1 cellular context compared by ENCODE assay signal in the genomic region with DNA sequence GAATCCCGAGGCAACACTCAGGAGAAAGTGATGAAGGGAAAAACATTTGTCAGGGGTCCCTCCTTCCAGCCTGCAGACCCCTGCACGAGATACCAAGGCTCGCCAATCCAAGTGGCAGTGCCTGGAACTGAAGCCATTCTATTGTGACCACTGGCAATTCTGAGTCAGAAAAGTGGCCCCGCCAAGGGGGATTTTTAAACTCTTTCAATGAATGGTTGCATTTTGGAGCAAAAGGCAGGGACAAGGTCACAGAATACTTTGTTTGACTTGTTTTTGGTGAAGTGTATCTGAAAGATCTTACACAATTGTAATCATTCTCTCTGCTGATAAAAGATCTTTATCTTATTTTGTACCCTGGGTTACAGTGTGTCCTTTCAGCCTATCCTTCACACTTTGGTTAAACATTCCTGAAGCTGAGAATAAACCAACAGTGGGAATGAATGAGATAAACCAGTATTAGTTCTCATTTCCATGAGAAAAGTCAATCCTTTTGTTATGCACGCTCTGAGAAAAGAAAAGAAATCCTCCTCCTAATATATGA.
TF ChIP-seq lines count a peak whose summit lies in the region.

No MANE protein-coding gene starts in this region.

TF ChIP-seq in HepG2, 621 proteins besides CTCF, POLR2A, EP300 and RAD21 (continued from another document and continues in another):
- TF ChIP-seq, protein P1, sequence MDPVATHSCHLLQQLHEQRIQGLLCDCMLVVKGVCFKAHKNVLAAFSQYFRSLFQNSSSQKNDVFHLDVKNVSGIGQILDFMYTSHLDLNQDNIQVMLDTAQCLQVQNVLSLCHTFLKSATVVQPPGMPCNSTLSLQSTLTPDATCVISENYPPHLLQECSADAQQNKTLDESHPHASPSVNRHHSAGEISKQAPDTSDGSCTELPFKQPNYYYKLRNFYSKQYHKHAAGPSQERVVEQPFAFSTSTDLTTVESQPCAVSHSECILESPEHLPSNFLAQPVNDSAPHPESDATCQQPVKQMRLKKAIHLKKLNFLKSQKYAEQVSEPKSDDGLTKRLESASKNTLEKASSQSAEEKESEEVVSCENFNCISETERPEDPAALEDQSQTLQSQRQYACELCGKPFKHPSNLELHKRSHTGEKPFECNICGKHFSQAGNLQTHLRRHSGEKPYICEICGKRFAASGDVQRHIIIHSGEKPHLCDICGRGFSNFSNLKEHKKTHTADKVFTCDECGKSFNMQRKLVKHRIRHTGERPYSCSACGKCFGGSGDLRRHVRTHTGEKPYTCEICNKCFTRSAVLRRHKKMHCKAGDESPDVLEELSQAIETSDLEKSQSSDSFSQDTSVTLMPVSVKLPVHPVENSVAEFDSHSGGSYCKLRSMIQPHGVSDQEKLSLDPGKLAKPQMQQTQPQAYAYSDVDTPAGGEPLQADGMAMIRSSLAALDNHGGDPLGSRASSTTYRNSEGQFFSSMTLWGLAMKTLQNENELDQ (CRISPR knock-in tag; IDR thresholded peaks at IDR 0.05; ENCODE audit: borderline replicate concordance) = no peak
- TF ChIP-seq AGO2 (optimal IDR thresholded peaks at IDR 0.05; ENCODE audit: low read depth, low read length) (no peak), ZSCAN20 (CRISPR knock-in tag; IDR thresholded peaks at IDR 0.05; ENCODE audit: borderline replicate concordance) (no peak), ESRRA (CRISPR knock-in tag; IDR thresholded peaks at IDR 0.05; ENCODE audit: low read depth) (no peak), NCOA2 (CRISPR knock-in tag; IDR thresholded peaks at IDR 0.05) (peak; percentile 71; the same call in 1 of the 2 replicates), MIER3 (CRISPR knock-in tag; IDR thresholded peaks at IDR 0.05; ENCODE audit: borderline replicate concordance) (no peak), LCORL (IDR thresholded peaks at IDR 0.05) (no peak), LCORL (CRISPR knock-in tag; IDR thresholded peaks at IDR 0.05) (0 out of 2 replicates have a peak, but pooled peaks have one; percentile 20), ZNF10 (CRISPR knock-in tag; IDR thresholded peaks at IDR 0.05; ENCODE audit: borderline replicate concordance, low read depth) (no peak), POGZ (CRISPR knock-in tag; IDR thresholded peaks at IDR 0.05) (peak; percentile 47), PHB2 (IDR thresholded peaks at IDR 0.05; ENCODE audit: partially characterized antibody) (no peak), RERE (CRISPR knock-in tag; IDR thresholded peaks at IDR 0.05; ENCODE audit: low read depth) (peak; percentile 75), THYN1 (CRISPR knock-in tag; IDR thresholded peaks at IDR 0.05; ENCODE audit: borderline replicate concordance, low read depth) (no peak), ZFY (CRISPR knock-in tag; IDR thresholded peaks at IDR 0.05) (no peak), KMT2A (CRISPR knock-in tag; IDR thresholded peaks at IDR 0.05) (0 out of 2 replicates have a peak, but pooled peaks have one; percentile 29), GATAD2A (CRISPR knock-in tag; IDR thresholded peaks at IDR 0.05) (peak; percentile 77), ARID2 (CRISPR knock-in tag; IDR thresholded peaks at IDR 0.05; ENCODE audit: borderline replicate concordance) (no peak), HDAC2 (CRISPR knock-in tag; IDR thresholded peaks at IDR 0.05) (peak; percentile 41), KDM2A (CRISPR knock-in tag; IDR thresholded peaks at IDR 0.05; ENCODE audit: borderline replicate concordance, low read depth) (no peak), SP5 (CRISPR knock-in tag; IDR thresholded peaks at IDR 0.05; ENCODE audit: borderline replicate concordance, low read depth) (no peak), ETV6 (CRISPR knock-in tag; conservative IDR thresholded peaks at IDR 0.05) (no peak), ZNF713 (CRISPR knock-in tag; IDR thresholded peaks at IDR 0.05) (no peak), MED1 (CRISPR knock-in tag; IDR thresholded peaks at IDR 0.05) (peak; percentile 39), PHF21A (CRISPR knock-in tag; IDR thresholded peaks at IDR 0.05) (no peak), HCFC1 (IDR thresholded peaks at IDR 0.05; ENCODE audit: low read depth, low read length) (no peak), PLRG1 (conservative IDR thresholded peaks at IDR 0.05) (no peak), ZNF770 (CRISPR knock-in tag; IDR thresholded peaks at IDR 0.05) (no peak), RCOR2 (CRISPR knock-in tag; IDR thresholded peaks at IDR 0.05) (peak; percentile 65; the same call in 1 of the 2 replicates), FOXA3 (CRISPR knock-in tag; IDR thresholded peaks at IDR 0.05) (peak; percentile 46; the same call in 1 of the 2 replicates), PRPF4 (IDR thresholded peaks at IDR 0.05; ENCODE audit: low read depth, low read length, poor library complexity, severe bottlenecking) (no peak), KAT2B (IDR thresholded peaks at IDR 0.05; ENCODE audit: borderline replicate concordance, low read depth, low read length) (no peak), SAFB2 (CRISPR knock-in tag; IDR thresholded peaks at IDR 0.05; ENCODE audit: borderline replicate concordance, low read depth) (no peak), RBAK (CRISPR knock-in tag; IDR thresholded peaks at IDR 0.05) (no peak), GABPA (IDR thresholded peaks at IDR 0.05; ENCODE audit: low read depth, low read length) (no peak), GABPA (CRISPR knock-in tag; IDR thresholded peaks at IDR 0.05; ENCODE audit: low read depth) (no peak), PHF5A (CRISPR knock-in tag; IDR thresholded peaks at IDR 0.05; ENCODE audit: low read depth, unreplicated experiment) (no peak), NR2F1 (CRISPR knock-in tag; IDR thresholded peaks at IDR 0.05) (no peak), PPARG (CRISPR knock-in tag; conservative IDR thresholded peaks at IDR 0.05) (peak; percentile 76), ZNF619 (CRISPR knock-in tag; IDR thresholded peaks at IDR 0.05) (no peak), ZNF773 (CRISPR knock-in tag; IDR thresholded peaks at IDR 0.05; ENCODE audit: borderline replicate concordance) (no peak)
- TF ChIP-seq, protein P2, sequence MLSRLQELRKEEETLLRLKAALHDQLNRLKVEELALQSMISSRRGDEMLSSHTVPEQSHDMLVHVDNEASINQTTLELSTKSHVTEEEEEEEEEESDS (CRISPR knock-in tag; IDR thresholded peaks at IDR 0.05; ENCODE audit: borderline replicate concordance) = no peak
- TF ChIP-seq, protein P3, sequence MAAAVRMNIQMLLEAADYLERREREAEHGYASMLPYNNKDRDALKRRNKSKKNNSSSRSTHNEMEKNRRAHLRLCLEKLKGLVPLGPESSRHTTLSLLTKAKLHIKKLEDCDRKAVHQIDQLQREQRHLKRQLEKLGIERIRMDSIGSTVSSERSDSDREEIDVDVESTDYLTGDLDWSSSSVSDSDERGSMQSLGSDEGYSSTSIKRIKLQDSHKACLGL (CRISPR knock-in tag; IDR thresholded peaks at IDR 0.05) = no peak
- TF ChIP-seq, protein P4, sequence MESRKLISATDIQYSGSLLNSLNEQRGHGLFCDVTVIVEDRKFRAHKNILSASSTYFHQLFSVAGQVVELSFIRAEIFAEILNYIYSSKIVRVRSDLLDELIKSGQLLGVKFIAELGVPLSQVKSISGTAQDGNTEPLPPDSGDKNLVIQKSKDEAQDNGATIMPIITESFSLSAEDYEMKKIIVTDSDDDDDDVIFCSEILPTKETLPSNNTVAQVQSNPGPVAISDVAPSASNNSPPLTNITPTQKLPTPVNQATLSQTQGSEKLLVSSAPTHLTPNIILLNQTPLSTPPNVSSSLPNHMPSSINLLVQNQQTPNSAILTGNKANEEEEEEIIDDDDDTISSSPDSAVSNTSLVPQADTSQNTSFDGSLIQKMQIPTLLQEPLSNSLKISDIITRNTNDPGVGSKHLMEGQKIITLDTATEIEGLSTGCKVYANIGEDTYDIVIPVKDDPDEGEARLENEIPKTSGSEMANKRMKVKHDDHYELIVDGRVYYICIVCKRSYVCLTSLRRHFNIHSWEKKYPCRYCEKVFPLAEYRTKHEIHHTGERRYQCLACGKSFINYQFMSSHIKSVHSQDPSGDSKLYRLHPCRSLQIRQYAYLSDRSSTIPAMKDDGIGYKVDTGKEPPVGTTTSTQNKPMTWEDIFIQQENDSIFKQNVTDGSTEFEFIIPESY (CRISPR knock-in tag; IDR thresholded peaks at IDR 0.05) = 0 out of 2 replicates have a peak, but pooled peaks have one; percentile 29
- TF ChIP-seq, protein P5, sequence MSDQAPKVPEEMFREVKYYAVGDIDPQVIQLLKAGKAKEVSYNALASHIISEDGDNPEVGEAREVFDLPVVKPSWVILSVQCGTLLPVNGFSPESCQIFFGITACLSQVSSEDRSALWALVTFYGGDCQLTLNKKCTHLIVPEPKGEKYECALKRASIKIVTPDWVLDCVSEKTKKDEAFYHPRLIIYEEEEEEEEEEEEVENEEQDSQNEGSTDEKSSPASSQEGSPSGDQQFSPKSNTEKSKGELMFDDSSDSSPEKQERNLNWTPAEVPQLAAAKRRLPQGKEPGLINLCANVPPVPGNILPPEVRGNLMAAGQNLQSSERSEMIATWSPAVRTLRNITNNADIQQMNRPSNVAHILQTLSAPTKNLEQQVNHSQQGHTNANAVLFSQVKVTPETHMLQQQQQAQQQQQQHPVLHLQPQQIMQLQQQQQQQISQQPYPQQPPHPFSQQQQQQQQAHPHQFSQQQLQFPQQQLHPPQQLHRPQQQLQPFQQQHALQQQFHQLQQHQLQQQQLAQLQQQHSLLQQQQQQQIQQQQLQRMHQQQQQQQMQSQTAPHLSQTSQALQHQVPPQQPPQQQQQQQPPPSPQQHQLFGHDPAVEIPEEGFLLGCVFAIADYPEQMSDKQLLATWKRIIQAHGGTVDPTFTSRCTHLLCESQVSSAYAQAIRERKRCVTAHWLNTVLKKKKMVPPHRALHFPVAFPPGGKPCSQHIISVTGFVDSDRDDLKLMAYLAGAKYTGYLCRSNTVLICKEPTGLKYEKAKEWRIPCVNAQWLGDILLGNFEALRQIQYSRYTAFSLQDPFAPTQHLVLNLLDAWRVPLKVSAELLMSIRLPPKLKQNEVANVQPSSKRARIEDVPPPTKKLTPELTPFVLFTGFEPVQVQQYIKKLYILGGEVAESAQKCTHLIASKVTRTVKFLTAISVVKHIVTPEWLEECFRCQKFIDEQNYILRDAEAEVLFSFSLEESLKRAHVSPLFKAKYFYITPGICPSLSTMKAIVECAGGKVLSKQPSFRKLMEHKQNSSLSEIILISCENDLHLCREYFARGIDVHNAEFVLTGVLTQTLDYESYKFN (CRISPR knock-in tag; conservative IDR thresholded peaks at IDR 0.05) = peak; percentile 79
